8 cellular contexts compared by ENCODE assay signal in the genomic region with DNA sequence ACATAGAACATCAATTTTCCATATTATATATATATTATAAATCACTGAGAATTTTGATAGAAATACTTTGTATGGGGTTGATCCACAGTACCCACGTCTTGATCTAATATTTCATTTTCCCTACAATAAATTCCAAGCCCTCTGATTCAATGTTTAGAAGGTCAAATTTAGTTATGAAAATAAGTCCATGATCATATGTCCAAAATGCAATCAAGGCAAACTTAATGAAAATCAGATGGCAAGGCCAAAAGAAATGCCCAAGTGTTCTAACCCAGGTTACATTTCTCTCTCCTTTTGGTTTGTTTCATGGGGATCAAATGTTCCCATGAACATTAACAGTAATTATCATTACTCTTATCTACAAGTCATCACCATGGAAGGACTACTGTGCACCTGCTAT.
"Had no signal": no experiment of that assay in that cellular context is flagged by ENCODE, and none has a peak within 500 bp of the region (broad histone marks: within the 10 kb centered on the region; RNA-seq: fewer than 3 reads in every experiment).

No MANE protein-coding gene starts in this region.

- H3K27ac Mint-ChIP-seq: HFFc6, IgD-negative memory B cell had no signal

- DNase-seq: GM23248, GOT3, HFFc6 had no signal

- FAIRE-seq: HepG2 had no signal

- H3K9ac ChIP-seq: GM23248 had no signal

- H3K4me3 Mint-ChIP-seq: HFFc6, IgD-negative memory B cell had no signal

- H3K27ac ChIP-seq: GM23248, HL-60 had no signal

- ATAC-seq: HCT116 had no signal

- H3K4me1 Mint-ChIP-seq: IgD-negative memory B cell had no signal

- H2AFZ ChIP-seq: GM23248 had no signal

- H3K36me3 ChIP-seq: HAP-1 had no signal

- H3K9me3 Mint-ChIP-seq: IgD-negative memory B cell had no signal

- H3K4me3 ChIP-seq: GM23248, HAP-1 had no signal

- H3K27me3 Mint-ChIP-seq: IgD-negative memory B cell had no signal

- H3K4me1 ChIP-seq: HAP-1 had no signal

- H3K9me3 ChIP-seq: HAP-1 had no signal
